14 cellular contexts compared by ENCODE assay signal in genomic region chr6:30590509-30590908, GRCh38. TPM values are rescaled to one million over a fixed set of nuclear protein-coding genes. Genes with fewer than 3 reads are reported as not detected.
DNase-seq lines count a peak whose midpoint lies in the region; ATAC-seq, FAIRE-seq and TF ChIP-seq lines count a peak whose summit lies in the region.
"Had no signal": no experiment of that assay in that cellular context is flagged by ENCODE, and none has a peak within 500 bp of the region (broad histone marks: within the 10 kb centered on the region; RNA-seq: fewer than 3 reads in every experiment).

No MANE protein-coding gene starts in this region.

- H3K79me2 ChIP-seq in HepG2 (ENCODE audit: insufficient read depth, low read length): no peaks in the 10 kb centered on the region

- no peak for TF ChIP-seq EP300 in HepG2 (IDR thresholded peaks at IDR 0.05; ENCODE audit: low read depth in 2 of 2, low read length in 2 of 2)
- no peak for TF ChIP-seq EP300 in HepG2 (CRISPR knock-in tag; IDR thresholded peaks at IDR 0.05; ENCODE audit: borderline replicate concordance)

- peak overlapping the region in 3 of 5 donors; percentile 54 to 90 (median 63) for H3K27ac ChIP-seq in adrenal gland
- H3K27ac ChIP-seq in HepG2 (ENCODE audit: extremely low read length, insufficient read depth, low read length): no peak overlapping the region

- whole genome bisulfite sequencing in adrenal gland, 4 donors: 57 to 78% (median 62%) methylated on average over 7 to 8 of the region's 8 CpGs
- 96% methylated on average over 7 of the region's 8 CpGs for WGBS in HepG2 (ENCODE audit: low lambda C conversion rate)

- H3K9me3 Mint-ChIP-seq in activated naive CD4-positive, alpha-beta T cell treated with anti-CD3 and anti-CD28 coated beads, Interleukin-2, amount 50 U/mL, for 24 hours: no peaks in the 10 kb centered on the region
- H3K9me3 Mint-ChIP-seq in type B pancreatic cell: no peaks in the 10 kb centered on the region

- peaks cover 0 to 73% of the 10 kb centered on the region in 2 donors for H3K36me3 ChIP-seq in adrenal gland (replicated peaks in 1 of 2)
- peaks cover 27 to 73% of the 10 kb centered on the region in 2 experiments for H3K36me3 ChIP-seq in HepG2 (replicated peaks in 1 of 2; ENCODE audit: control insufficient read depth in 1 of 2, insufficient read depth in 2 of 2, low read length in 2 of 2)
- H3K36me3 ChIP-seq: ovary had no signal

- H4K20me1 ChIP-seq in HepG2 (ENCODE audit: insufficient read depth, low read length): no peaks in the 10 kb centered on the region

- H3K4me2 ChIP-seq in HepG2 (ENCODE audit: low read depth, low read length): no peak overlapping the region

- no peak for FAIRE-seq in HepG2 (lab: Jason Lieb, UNC)

- TF ChIP-seq RAD21 in HepG2 (CRISPR knock-in tag; IDR thresholded peaks at IDR 0.05): no peak

- H3K4me3 Mint-ChIP-seq in activated naive CD4-positive, alpha-beta T cell treated with anti-CD3 and anti-CD28 coated beads, Interleukin-2, amount 50 U/mL, for 24 hours: no peak overlapping the region
- peak overlapping the region; percentile 57 for H3K4me3 Mint-ChIP-seq in type B pancreatic cell

- ATAC-seq in HepG2: no peak

- H2AFZ ChIP-seq in HepG2 (ENCODE audit: low read length): no peak overlapping the region

- peaks cover 8 to 18% of the 10 kb centered on the region in 2 donors for H3K4me1 ChIP-seq in adrenal gland (replicated peaks in 1 of 2)
- H3K4me1 ChIP-seq in HepG2 (ENCODE audit: insufficient read depth, low read length): no peaks in the 10 kb centered on the region

- DNase-seq in activated naive CD4-positive, alpha-beta T cell treated with anti-CD3 and anti-CD28 coated beads, Interleukin-2, amount 50 U/mL, for 16 hours: no peak
- DNase-seq in adrenal gland (no peak), myocyte (ENCODE audit: low read depth) (peak; percentile 59), type B pancreatic cell (ENCODE audit: extremely low spot score, unreplicated experiment) (no peak), H4 (ENCODE audit: low spot score) (no peak), NCI-H748 (lab: John Stamatoyannopoulos, UW; ENCODE audit: unreplicated experiment) (no peak), HepG2 (ENCODE audit: low spot score) (no peak)
- DNase-seq: activated CD4-positive, alpha-beta T cell treated with anti-CD3 and anti-CD28 coated beads, Interleukin-2, amount 50 U/mL, for 48 hours; dorsolateral prefrontal cortex; EL; head of caudate nucleus; NCI-H2171 treated with DMSO at 0.1 percent for 48 hours; ovary had no signal

- intact Hi-C loops in adrenal gland (cut with DNase I) (no loop called here), HepG2 (cut with micrococcal nuclease; ENCODE audit: unreplicated experiment) (no loop called here)

- no peak overlapping the region for H3K9ac ChIP-seq in HepG2 (ENCODE audit: insufficient read depth, low read depth, low read length)

- H3K27me3 ChIP-seq in adrenal gland: no peaks in the 10 kb centered on the region
- no peaks in the 10 kb centered on the region for H3K27me3 ChIP-seq in HepG2 (ENCODE audit: control insufficient read depth in 1 of 2, insufficient read depth in 2 of 2, low read length in 2 of 2)
- H3K27me3 ChIP-seq: dorsolateral prefrontal cortex, ovary had no signal

- H3K27ac Mint-ChIP-seq in activated naive CD4-positive, alpha-beta T cell treated with anti-CD3 and anti-CD28 coated beads, Interleukin-2, amount 50 U/mL, for 24 hours: peak overlapping the region; percentile 72
- peak overlapping the region; percentile 93 for H3K27ac Mint-ChIP-seq in type B pancreatic cell

- H3K9me3 ChIP-seq in adrenal gland (replicated peaks in 1 of 3) (no peaks in the 10 kb centered on the region), HepG2 (ENCODE audit: low read length) (no peaks in the 10 kb centered on the region)
- H3K9me3 ChIP-seq: ovary had no signal

- no peak overlapping the region for H3K4me3 ChIP-seq in adrenal gland
- no peak overlapping the region for H3K4me3 ChIP-seq in HepG2 (replicated peaks in 1 of 3; ENCODE audit: insufficient read depth in 1 of 3, low read depth in 2 of 3, low read length in 3 of 3)
- H3K4me3 ChIP-seq: dorsolateral prefrontal cortex, ovary had no signal

- H3K27me3 Mint-ChIP-seq in activated naive CD4-positive, alpha-beta T cell treated with anti-CD3 and anti-CD28 coated beads, Interleukin-2, amount 50 U/mL, for 24 hours: no peaks in the 10 kb centered on the region
- H3K27me3 Mint-ChIP-seq in type B pancreatic cell: no peaks in the 10 kb centered on the region

- in situ Hi-C loops in HepG2 (cut with HindIII; ENCODE audit: extremely low pct_ligation_motif_present, low pct_unique_long_range_greater_than_20kb): no loop called here

- POLR2A ChIA-PET in HepG2 (lab: Yijun Ruan, JAX): interaction anchor here (1.6 to 2.0 kb wide), 3 partner anchors 10 to 23 kb away, joined by 7 to 16 read pairs (median 7); partner anchors contain the start of gene ABCF1

- TF ChIP-seq CTCF in adrenal gland (IDR thresholded peaks at IDR 0.05) (no peak), type B pancreatic cell (conservative IDR thresholded peaks at IDR 0.05) (no peak), HepG2 (CRISPR knock-in tag; IDR thresholded peaks at IDR 0.05) (no peak)

- BruUV-seq in HepG2 (replicated peaks; lab: Mats Ljungman, UMichigan): no TSS peak

- CTCF ChIA-PET in HepG2 (lab: Yijun Ruan, JAX; ENCODE audit: low intra/inter-chr PET ratio, low total read pairs): no interaction called here

- peaks cover 16% of the 10 kb centered on the region for H3K4me1 Mint-ChIP-seq in activated naive CD4-positive, alpha-beta T cell treated with anti-CD3 and anti-CD28 coated beads, Interleukin-2, amount 50 U/mL, for 24 hours
- peaks cover 14% of the 10 kb centered on the region for H3K4me1 Mint-ChIP-seq in type B pancreatic cell (ENCODE audit: unreplicated experiment)

- peaks cover 25% of the 10 kb centered on the region for H3K36me3 Mint-ChIP-seq in activated naive CD4-positive, alpha-beta T cell treated with anti-CD3 and anti-CD28 coated beads, Interleukin-2, amount 50 U/mL, for 24 hours
- H3K36me3 Mint-ChIP-seq in type B pancreatic cell: peaks cover 40% of the 10 kb centered on the region

- TF ChIP-seq POLR2A in adrenal gland (IDR thresholded peaks at IDR 0.05) (no peak), HepG2 (IDR thresholded peaks at IDR 0.05; ENCODE audit: insufficient read depth in 1 of 2, low read depth in 2 of 2, low read length in 2 of 2) (no peak)

RNA-seq across cellular contexts. Expression of gene ABCF1, which starts 19.3 kb away (rescaled TPM):
- total RNA-seq in adrenal gland (10 to 100 TPM; 24.6 to 53.1 (median 36.2) TPM), myocyte (59.6 and 66.3 TPM in 2 replicates), type B pancreatic cell (ENCODE audit: low replicate concordance) (64.2 and 69.2 TPM in 2 replicates), HepG2 (2016; rRNA removed; fragmentation: Illumina TruSeq; extraction: Trizol) (98.9 and 104 TPM in 2 replicates)
- polyA plus RNA-seq in adrenal gland (10 to 100 TPM; 18.7 to 75.2 (median 41.3) TPM), HepG2 (2011; rRNA removed) (25.4 and 33.7 TPM in 2 replicates)
- 68.0 TPM for polyA plus RNA-seq in myocyte (2012)
- total RNA-seq in H4 (2014; rRNA removed; shearing (Covaris generic)): 30.7 and 46.7 TPM in 2 replicates
- 8.1 and 8.9 TPM in 2 replicates for total RNA-seq in HepG2 (2016; cell fraction: cytosol; rRNA removed; fragmentation: Illumina TruSeq; extraction: Trizol; ENCODE audit: low read depth)
- 89.2 and 106 TPM in 2 replicates for total RNA-seq in HepG2 (2016; cell fraction: insoluble cytoplasmic fraction; rRNA removed; fragmentation: Illumina TruSeq; extraction: Trizol)
- total RNA-seq in HepG2 (2016; cell fraction: membrane; rRNA removed; fragmentation: Illumina TruSeq; extraction: Trizol): 23.0 and 27.5 TPM in 2 replicates
- total RNA-seq in HepG2 (2016; cell fraction: nucleus; rRNA removed; fragmentation: Illumina TruSeq; extraction: Trizol): 61.2 and 71.0 TPM in 2 replicates
- 35.0 and 35.5 TPM in 2 replicates for polyA plus RNA-seq in HepG2 (2011; cell fraction: cytosol; rRNA removed)
- 75.1 and 116 TPM in 2 replicates for polyA plus RNA-seq in HepG2 (2011; cell fraction: nucleus; rRNA removed)
- polyA plus RNA-seq in HepG2 (2012): 50.5 and 61.2 TPM in 2 replicates
- polyA plus RNA-seq in HepG2 (2016; cell fraction: cytosol; fragmentation: Illumina TruSeq; extraction: Trizol; ENCODE audit: low read depth): 5.5 and 7.0 TPM in 2 replicates
- 87.5 and 108 TPM in 2 replicates for polyA plus RNA-seq in HepG2 (2016; cell fraction: insoluble cytoplasmic fraction; fragmentation: Illumina TruSeq; extraction: Trizol; ENCODE audit: low read depth)
- 13.4 and 16.7 TPM in 2 replicates for polyA plus RNA-seq in HepG2 (2016; cell fraction: membrane; fragmentation: Illumina TruSeq; extraction: Trizol; ENCODE audit: low read depth)
- polyA plus RNA-seq in HepG2 (2016; cell fraction: nucleus; fragmentation: Illumina TruSeq; extraction: Trizol; ENCODE audit: insufficient read depth, low read depth): 107 and 118 TPM in 2 replicates
- 69.0 and 79.0 TPM in 2 replicates for polyA minus RNA-seq in HepG2 (2011; rRNA and poly(A)+ RNA removed; ENCODE audit: low replicate concordance)
- polyA minus RNA-seq in HepG2 (2011; cell fraction: cytosol; rRNA and poly(A)+ RNA removed): 37.8 and 41.4 TPM in 2 replicates
- 51.5 and 64.8 TPM in 2 replicates for polyA minus RNA-seq in HepG2 (2011; cell fraction: nucleus; rRNA and poly(A)+ RNA removed)

RNA-seq across cellular contexts. Expression of gene PPP1R10, which starts 26.5 kb away (rescaled TPM):
- 100 to 1,000 TPM in 1 of 8 donors, 10 to 100 TPM in 7; 33.3 to 102 (median 72.0) TPM for total RNA-seq in adrenal gland
- polyA plus RNA-seq in adrenal gland: 10 to 100 TPM; 28.8 to 99.1 (median 61.1) TPM
- 32.1 and 40.0 TPM in 2 replicates for total RNA-seq in myocyte
- polyA plus RNA-seq in myocyte (2012): 27.8 TPM
- total RNA-seq in type B pancreatic cell (ENCODE audit: low replicate concordance): 84.3 and 116 TPM in 2 replicates
- total RNA-seq in H4 (2014; rRNA removed; shearing (Covaris generic)): 14.8 and 15.9 TPM in 2 replicates
- 19.5 and 38.4 TPM in 2 replicates for total RNA-seq in HepG2 (2016; rRNA removed; fragmentation: Illumina TruSeq; extraction: Trizol)
- 5.1 and 5.4 TPM in 2 replicates for total RNA-seq in HepG2 (2016; cell fraction: cytosol; rRNA removed; fragmentation: Illumina TruSeq; extraction: Trizol; ENCODE audit: low read depth)
- 13.2 and 42.6 TPM in 2 replicates for total RNA-seq in HepG2 (2016; cell fraction: insoluble cytoplasmic fraction; rRNA removed; fragmentation: Illumina TruSeq; extraction: Trizol)
- 19.2 and 21.3 TPM in 2 replicates for total RNA-seq in HepG2 (2016; cell fraction: membrane; rRNA removed; fragmentation: Illumina TruSeq; extraction: Trizol)
- 91.7 and 92.9 TPM in 2 replicates for total RNA-seq in HepG2 (2016; cell fraction: nucleus; rRNA removed; fragmentation: Illumina TruSeq; extraction: Trizol)
- 24.2 and 26.3 TPM in 2 replicates for polyA plus RNA-seq in HepG2 (2011; rRNA removed)
- polyA plus RNA-seq in HepG2 (2011; cell fraction: cytosol; rRNA removed): 7.9 and 8.8 TPM in 2 replicates
- polyA plus RNA-seq in HepG2 (2011; cell fraction: nucleus; rRNA removed): 65.0 and 73.1 TPM in 2 replicates
- polyA plus RNA-seq in HepG2 (2012): 21.8 and 27.4 TPM in 2 replicates
- polyA plus RNA-seq in HepG2 (2016; cell fraction: cytosol; fragmentation: Illumina TruSeq; extraction: Trizol; ENCODE audit: low read depth): 1.3 and 1.7 TPM in 2 replicates
- polyA plus RNA-seq in HepG2 (2016; cell fraction: insoluble cytoplasmic fraction; fragmentation: Illumina TruSeq; extraction: Trizol; ENCODE audit: low read depth): 13.5 and 21.2 TPM in 2 replicates
- polyA plus RNA-seq in HepG2 (2016; cell fraction: membrane; fragmentation: Illumina TruSeq; extraction: Trizol; ENCODE audit: low read depth): 3.0 and 3.3 TPM in 2 replicates
- polyA plus RNA-seq in HepG2 (2016; cell fraction: nucleus; fragmentation: Illumina TruSeq; extraction: Trizol; ENCODE audit: insufficient read depth, low read depth): 51.3 and 58.2 TPM in 2 replicates
- polyA minus RNA-seq in HepG2 (2011; rRNA and poly(A)+ RNA removed; ENCODE audit: low replicate concordance): 75.0 and 146 TPM in 2 replicates
- 20.5 and 21.2 TPM in 2 replicates for polyA minus RNA-seq in HepG2 (2011; cell fraction: cytosol; rRNA and poly(A)+ RNA removed)
- 501 and 572 TPM in 2 replicates for polyA minus RNA-seq in HepG2 (2011; cell fraction: nucleus; rRNA and poly(A)+ RNA removed)

RNA-seq across cellular contexts. Expression of gene MRPS18B, which starts 27.1 kb away (rescaled TPM):
- 100 to 1,000 TPM in 1 of 8 donors, 10 to 100 TPM in 7; 51.0 to 105 (median 74.8) TPM for total RNA-seq in adrenal gland
- 10 to 100 TPM; 43.0 to 90.5 (median 48.5) TPM for polyA plus RNA-seq in adrenal gland
- total RNA-seq in myocyte: 64.3 and 65.5 TPM in 2 replicates
- polyA plus RNA-seq in myocyte (2012): 61.7 TPM
- 39.8 and 45.3 TPM in 2 replicates for total RNA-seq in type B pancreatic cell (ENCODE audit: low replicate concordance)
- 72.6 and 141 TPM in 2 replicates for total RNA-seq in H4 (2014; rRNA removed; shearing (Covaris generic))
- total RNA-seq in HepG2 (2016; rRNA removed; fragmentation: Illumina TruSeq; extraction: Trizol): 125 and 143 TPM in 2 replicates
- total RNA-seq in HepG2 (2016; cell fraction: cytosol; rRNA removed; fragmentation: Illumina TruSeq; extraction: Trizol; ENCODE audit: low read depth): 32.6 TPM in 2 replicates
- total RNA-seq in HepG2 (2016; cell fraction: insoluble cytoplasmic fraction; rRNA removed; fragmentation: Illumina TruSeq; extraction: Trizol): 120 and 146 TPM in 2 replicates
- 53.3 and 56.2 TPM in 2 replicates for total RNA-seq in HepG2 (2016; cell fraction: membrane; rRNA removed; fragmentation: Illumina TruSeq; extraction: Trizol)
- 38.3 and 39.9 TPM in 2 replicates for total RNA-seq in HepG2 (2016; cell fraction: nucleus; rRNA removed; fragmentation: Illumina TruSeq; extraction: Trizol)
- 120 and 131 TPM in 2 replicates for polyA plus RNA-seq in HepG2 (2011; rRNA removed)
- polyA plus RNA-seq in HepG2 (2011; cell fraction: cytosol; rRNA removed): 137 and 149 TPM in 2 replicates
- polyA plus RNA-seq in HepG2 (2011; cell fraction: nucleus; rRNA removed): 25.6 and 35.8 TPM in 2 replicates
- polyA plus RNA-seq in HepG2 (2012): 83.8 and 84.0 TPM in 2 replicates
- polyA plus RNA-seq in HepG2 (2016; cell fraction: cytosol; fragmentation: Illumina TruSeq; extraction: Trizol; ENCODE audit: low read depth): 28.1 and 28.2 TPM in 2 replicates
- 143 and 157 TPM in 2 replicates for polyA plus RNA-seq in HepG2 (2016; cell fraction: insoluble cytoplasmic fraction; fragmentation: Illumina TruSeq; extraction: Trizol; ENCODE audit: low read depth)
- polyA plus RNA-seq in HepG2 (2016; cell fraction: membrane; fragmentation: Illumina TruSeq; extraction: Trizol; ENCODE audit: low read depth): 41.0 and 43.8 TPM in 2 replicates
- 60.4 and 64.4 TPM in 2 replicates for polyA plus RNA-seq in HepG2 (2016; cell fraction: nucleus; fragmentation: Illumina TruSeq; extraction: Trizol; ENCODE audit: insufficient read depth, low read depth)
- 114 and 157 TPM in 2 replicates for polyA minus RNA-seq in HepG2 (2011; rRNA and poly(A)+ RNA removed; ENCODE audit: low replicate concordance)
- polyA minus RNA-seq in HepG2 (2011; cell fraction: cytosol; rRNA and poly(A)+ RNA removed): 64.3 and 74.7 TPM in 2 replicates
- polyA minus RNA-seq in HepG2 (2011; cell fraction: nucleus; rRNA and poly(A)+ RNA removed): 20.7 and 27.8 TPM in 2 replicates

RNA-seq across cellular contexts. Expression of gene PRR3, which starts 33.4 kb away (rescaled TPM):
- total RNA-seq in adrenal gland (10 to 100 TPM in 4 of 8 donors, 1 to 10 TPM in 4; 1.8 to 14.7 (median 9.7) TPM), myocyte (6.5 and 6.6 TPM in 2 replicates), type B pancreatic cell (ENCODE audit: low replicate concordance) (10.7 and 32.5 TPM in 2 replicates), HepG2 (2016; rRNA removed; fragmentation: Illumina TruSeq; extraction: Trizol) (13.9 and 14.6 TPM in 2 replicates)
- polyA plus RNA-seq in adrenal gland (10 to 100 TPM; 20.3 to 25.5 (median 22.8) TPM), HepG2 (2011; rRNA removed) (20.6 and 21.2 TPM in 2 replicates)
- polyA plus RNA-seq in myocyte (2012): 12.4 TPM
- total RNA-seq in H4 (2014; rRNA removed; shearing (Covaris generic)): 17.9 and 25.4 TPM in 2 replicates
- 6.5 and 6.6 TPM in 2 replicates for total RNA-seq in HepG2 (2016; cell fraction: cytosol; rRNA removed; fragmentation: Illumina TruSeq; extraction: Trizol; ENCODE audit: low read depth)
- total RNA-seq in HepG2 (2016; cell fraction: insoluble cytoplasmic fraction; rRNA removed; fragmentation: Illumina TruSeq; extraction: Trizol): 13.8 and 15.5 TPM in 2 replicates
- total RNA-seq in HepG2 (2016; cell fraction: membrane; rRNA removed; fragmentation: Illumina TruSeq; extraction: Trizol): 12.6 and 13.1 TPM in 2 replicates
- total RNA-seq in HepG2 (2016; cell fraction: nucleus; rRNA removed; fragmentation: Illumina TruSeq; extraction: Trizol): 11.4 and 14.4 TPM in 2 replicates
- 14.8 and 17.1 TPM in 2 replicates for polyA plus RNA-seq in HepG2 (2011; cell fraction: cytosol; rRNA removed)
- 16.1 and 23.0 TPM in 2 replicates for polyA plus RNA-seq in HepG2 (2011; cell fraction: nucleus; rRNA removed)
- polyA plus RNA-seq in HepG2 (2012): 12.5 and 15.6 TPM in 2 replicates
- 5.9 and 6.1 TPM in 2 replicates for polyA plus RNA-seq in HepG2 (2016; cell fraction: cytosol; fragmentation: Illumina TruSeq; extraction: Trizol; ENCODE audit: low read depth)
- polyA plus RNA-seq in HepG2 (2016; cell fraction: insoluble cytoplasmic fraction; fragmentation: Illumina TruSeq; extraction: Trizol; ENCODE audit: low read depth): 27.5 and 29.3 TPM in 2 replicates
- 13.6 and 13.9 TPM in 2 replicates for polyA plus RNA-seq in HepG2 (2016; cell fraction: membrane; fragmentation: Illumina TruSeq; extraction: Trizol; ENCODE audit: low read depth)
- polyA plus RNA-seq in HepG2 (2016; cell fraction: nucleus; fragmentation: Illumina TruSeq; extraction: Trizol; ENCODE audit: insufficient read depth, low read depth): 25.4 and 26.7 TPM in 2 replicates
- polyA minus RNA-seq in HepG2 (2011; rRNA and poly(A)+ RNA removed; ENCODE audit: low replicate concordance): 34.9 and 73.8 TPM in 2 replicates
- polyA minus RNA-seq in HepG2 (2011; cell fraction: cytosol; rRNA and poly(A)+ RNA removed): 4.9 and 5.8 TPM in 2 replicates
- 20.6 and 27.1 TPM in 2 replicates for polyA minus RNA-seq in HepG2 (2011; cell fraction: nucleus; rRNA and poly(A)+ RNA removed)

RNA-seq across cellular contexts. Expression of gene GNL1, which starts 34.2 kb away (rescaled TPM):
- total RNA-seq in adrenal gland: 10 to 100 TPM; 27.4 to 75.6 (median 57.7) TPM
- polyA plus RNA-seq in adrenal gland: 10 to 100 TPM; 33.2 to 86.7 (median 72.5) TPM
- total RNA-seq in myocyte: 22.3 and 28.4 TPM in 2 replicates
- 63.8 TPM for polyA plus RNA-seq in myocyte (2012)
- total RNA-seq in type B pancreatic cell (ENCODE audit: low replicate concordance): 59.3 and 67.1 TPM in 2 replicates
- total RNA-seq in H4 (2014; rRNA removed; shearing (Covaris generic)): 42.1 and 56.7 TPM in 2 replicates
- total RNA-seq in HepG2 (2016; rRNA removed; fragmentation: Illumina TruSeq; extraction: Trizol): 54.8 and 55.6 TPM in 2 replicates
- total RNA-seq in HepG2 (2016; cell fraction: cytosol; rRNA removed; fragmentation: Illumina TruSeq; extraction: Trizol; ENCODE audit: low read depth): 11.5 and 14.7 TPM in 2 replicates
- total RNA-seq in HepG2 (2016; cell fraction: insoluble cytoplasmic fraction; rRNA removed; fragmentation: Illumina TruSeq; extraction: Trizol): 48.5 and 56.5 TPM in 2 replicates
- 23.9 and 27.8 TPM in 2 replicates for total RNA-seq in HepG2 (2016; cell fraction: membrane; rRNA removed; fragmentation: Illumina TruSeq; extraction: Trizol)
- total RNA-seq in HepG2 (2016; cell fraction: nucleus; rRNA removed; fragmentation: Illumina TruSeq; extraction: Trizol): 27.7 and 34.5 TPM in 2 replicates
- polyA plus RNA-seq in HepG2 (2011; rRNA removed): 35.0 and 46.8 TPM in 2 replicates
- 25.1 and 32.1 TPM in 2 replicates for polyA plus RNA-seq in HepG2 (2011; cell fraction: cytosol; rRNA removed)
- 40.6 and 54.9 TPM in 2 replicates for polyA plus RNA-seq in HepG2 (2011; cell fraction: nucleus; rRNA removed)
- polyA plus RNA-seq in HepG2 (2012): 45.3 and 50.3 TPM in 2 replicates
- 12.7 and 15.8 TPM in 2 replicates for polyA plus RNA-seq in HepG2 (2016; cell fraction: cytosol; fragmentation: Illumina TruSeq; extraction: Trizol; ENCODE audit: low read depth)
- polyA plus RNA-seq in HepG2 (2016; cell fraction: insoluble cytoplasmic fraction; fragmentation: Illumina TruSeq; extraction: Trizol; ENCODE audit: low read depth): 53.9 and 60.5 TPM in 2 replicates
- 19.5 and 25.2 TPM in 2 replicates for polyA plus RNA-seq in HepG2 (2016; cell fraction: membrane; fragmentation: Illumina TruSeq; extraction: Trizol; ENCODE audit: low read depth)
- polyA plus RNA-seq in HepG2 (2016; cell fraction: nucleus; fragmentation: Illumina TruSeq; extraction: Trizol; ENCODE audit: insufficient read depth, low read depth): 84.3 and 89.3 TPM in 2 replicates
- 34.2 and 47.6 TPM in 2 replicates for polyA minus RNA-seq in HepG2 (2011; rRNA and poly(A)+ RNA removed; ENCODE audit: low replicate concordance)
- 22.4 and 23.5 TPM in 2 replicates for polyA minus RNA-seq in HepG2 (2011; cell fraction: cytosol; rRNA and poly(A)+ RNA removed)
- 22.4 and 27.0 TPM in 2 replicates for polyA minus RNA-seq in HepG2 (2011; cell fraction: nucleus; rRNA and poly(A)+ RNA removed)
